ENCODE assay signal across 9 cellular contexts in genomic region chr5:1648806-1649205, GRCh38.
"Had no signal": no experiment of that assay in that cellular context is flagged by ENCODE, and none has a peak within 500 bp of the region (broad histone marks: within the 10 kb centered on the region; RNA-seq: fewer than 3 reads in every experiment).

No MANE protein-coding gene starts in this region.

- H3K27ac Mint-ChIP-seq: naive thymus-derived CD4-positive, alpha-beta T cell; stimulated activated naive CD8-positive, alpha-beta T cell treated with anti-CD3 and anti-CD28 coated beads, Interleukin-15, amount 100 ng/mL, for 72 hours; T-helper 2 cell treated with Interferon-gamma antibody and Interleukin-4, amounts not matched to agents 5 μg/mL and 100 μg/mL, for 36 hours had no signal

- ATAC-seq: activated CD4-positive, CD25-positive, alpha-beta regulatory T cell treated with anti-CD3 and anti-CD28 coated beads, Interleukin-2, amount 50 U/mL, for 24 hours; left lobe of liver; naive thymus-derived CD4-positive, alpha-beta T cell; stimulated activated naive CD8-positive, alpha-beta T cell treated with anti-CD3 and anti-CD28 coated beads, Interleukin-15, amount 100 ng/mL, for 72 hours had no signal

- H3K9me3 Mint-ChIP-seq: naive thymus-derived CD4-positive, alpha-beta T cell; stimulated activated naive CD8-positive, alpha-beta T cell treated with anti-CD3 and anti-CD28 coated beads, Interleukin-15, amount 100 ng/mL, for 72 hours; T-helper 2 cell treated with Interferon-gamma antibody and Interleukin-4, amounts not matched to agents 5 μg/mL and 100 μg/mL, for 36 hours had no signal

- DNase-seq: activated naive CD4-positive, alpha-beta T cell treated with anti-CD3 and anti-CD28 coated beads, Interleukin-2, amount 50 U/mL, for 16 hours; islet precursor cell; mammary epithelial cell; naive thymus-derived CD4-positive, alpha-beta T cell; stimulated activated CD4-positive, alpha-beta T cell treated with anti-CD3 and anti-CD28 coated beads, Interleukin-4, amount 100 ng/mL, for 4 hours; stimulated activated naive CD8-positive, alpha-beta T cell treated with anti-CD3 and anti-CD28 coated beads, Interleukin-15, amount 100 ng/mL, for 72 hours had no signal

- H3K36me3 Mint-ChIP-seq: naive thymus-derived CD4-positive, alpha-beta T cell had no signal

- H3K4me3 Mint-ChIP-seq: naive thymus-derived CD4-positive, alpha-beta T cell; stimulated activated naive CD8-positive, alpha-beta T cell treated with anti-CD3 and anti-CD28 coated beads, Interleukin-15, amount 100 ng/mL, for 72 hours; T-helper 2 cell treated with Interferon-gamma antibody and Interleukin-4, amounts not matched to agents 5 μg/mL and 100 μg/mL, for 36 hours had no signal
